8 cellular contexts compared by ENCODE assay signal in genomic region chr5:55421074-55421529, GRCh38.
DNase-seq lines count a peak whose midpoint lies in the region; ATAC-seq lines count a peak whose summit lies in the region.

No MANE protein-coding gene starts in this region.

- no peaks in the 10 kb centered on the region for H3K9me3 ChIP-seq in muscle layer of duodenum (ENCODE audit: control insufficient read depth in 1 of 2, low read length in 2 of 2)

- peaks cover 34 to 41% of the 10 kb centered on the region in 2 donors for H3K36me3 ChIP-seq in muscle layer of duodenum (ENCODE audit: control insufficient read depth in 1 of 2, insufficient read depth in 2 of 2, low read length in 2 of 2)

- H3K27me3 ChIP-seq in muscle layer of duodenum (ENCODE audit: low read depth, low read length) = no peaks in the 10 kb centered on the region

- DNase-seq in H4 (ENCODE audit: low spot score) (peak; percentile 20), RKO (ENCODE audit: low spot score) (peak; percentile 39), DMS153 (lab: John Stamatoyannopoulos, UW) (no peak), mucosa of gallbladder (ENCODE audit: low spot score) (no peak), NCI-H2227 treated with DMSO at 0.1 percent for 48 hours (lab: John Stamatoyannopoulos, UW) (no peak), posterior cingulate gyrus (no peak)

- no peak overlapping the region for H3K4me3 ChIP-seq in muscle layer of duodenum (ENCODE audit: low read depth in 1 of 2, low read length in 2 of 2)

- H3K27ac ChIP-seq in muscle layer of duodenum (ENCODE audit: low read length) = peak overlapping the region; percentile 24

- ATAC-seq in GM18873 (IDR thresholded peaks at IDR 0.05; ENCODE audit: low FRiP score, unreplicated experiment) = peak; percentile 90

- H3K4me1 ChIP-seq in muscle layer of duodenum (ENCODE audit: control insufficient read depth in 1 of 2, insufficient read depth in 2 of 2, low read length in 2 of 2) = peaks cover 10 to 26% of the 10 kb centered on the region in 2 donors

- intact Hi-C loops in posterior cingulate gyrus (cut with DNase I) = no loop called here

Comparison
In these comparisons a context has a peak if more than half of its experiments do, and no peak if none do; other contexts are left out.
1. DNase-seq: peak in H4 (single experiment) and RKO (single experiment); none in DMS153 (single experiment), mucosa of gallbladder (single experiment), NCI-H2227 treated with DMSO at 0.1 percent for 48 hours (single experiment) and posterior cingulate gyrus (0 of 10).